29 cellular contexts compared by ENCODE assay signal in the genomic region with DNA sequence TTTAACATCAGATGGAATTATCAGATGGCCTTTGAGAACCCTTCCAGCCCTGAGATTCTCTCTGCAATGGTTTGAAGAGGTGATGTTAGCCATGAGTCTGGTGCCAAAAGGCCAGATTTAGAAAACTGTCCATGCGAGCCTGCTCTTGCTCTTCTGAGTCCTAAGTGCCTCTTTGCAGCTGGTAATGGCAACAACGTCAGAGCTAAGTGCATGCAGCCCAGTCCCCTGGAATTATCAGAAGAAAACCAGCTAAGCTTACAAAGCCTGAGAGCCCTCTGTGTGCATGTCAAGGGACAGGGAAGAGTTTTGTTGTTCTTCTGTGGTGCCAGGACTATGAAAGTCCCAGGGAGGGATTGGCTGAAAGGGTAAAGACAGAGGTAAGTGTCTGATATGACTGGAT.
"Had no signal": no experiment of that assay in that cellular context is flagged by ENCODE, and none has a peak within 500 bp of the region (broad histone marks: within the 10 kb centered on the region; RNA-seq: fewer than 3 reads in every experiment).

No MANE protein-coding gene starts in this region.

- DNase-seq: activated B cell treated with CpG ODN at 0.5 μM for 24 hours; activated CD4-positive, alpha-beta memory T cell treated with anti-CD3 and anti-CD28 coated beads for 36 hours; activated CD4-positive, alpha-beta T cell treated with anti-CD3 and anti-CD28 coated beads, Interleukin-2, amount 10 ng/mL, durations not matched to agents 24 days and 14 days; activated CD8-positive, alpha-beta memory T cell treated with anti-CD3 and anti-CD28 coated beads, Interleukin-2, amount 10 ng/mL, durations not matched to agents 7 days and 5 days; activated CD8-positive, alpha-beta memory T cell treated with anti-CD3 and anti-CD28 coated beads, Interleukin-2, amount 50 U/mL, for 4 hours; activated CD8-positive, alpha-beta T cell treated with anti-CD3 and anti-CD28 coated beads, Interleukin-2, amount 10 ng/mL, durations not matched to agents 7 days and 5 days; activated effector memory CD4-positive, alpha-beta T cell treated with anti-CD3 and anti-CD28 coated beads, Interleukin-2, amount 50 U/mL, for 16 hours; activated naive CD4-positive, alpha-beta T cell; activated naive CD4-positive, alpha-beta T cell treated with anti-CD3 and anti-CD28 coated beads, Interleukin-2, amount 10 ng/mL, durations not matched to agents 7 days and 5 days; activated naive CD8-positive, alpha-beta T cell treated with anti-CD3 and anti-CD28 coated beads, Interleukin-2, amount 10 ng/mL, durations not matched to agents 7 days and 5 days; activated T-cell treated with anti-CD3 and anti-CD28 coated beads, Interleukin-2, amount 50 U/mL, for 1 hour; activated T-cell treated with anti-CD3 and anti-CD28 coated beads, Interleukin-2, amount 50 U/mL, for 48 hours; dorsolateral prefrontal cortex; effector memory CD4-positive, alpha-beta T cell; endodermal cell; foreskin keratinocyte; gastrocnemius medialis; glutamatergic neuron; heart left ventricle; T-helper 1 cell; T-helper 17 cell; T1000; WERI-Rb-1 had no signal

- H3K27ac ChIP-seq: ascending aorta, breast epithelium, coronary artery, dorsolateral prefrontal cortex, foreskin keratinocyte, gastrocnemius medialis, heart left ventricle, WERI-Rb-1 had no signal

- H3K4me1 ChIP-seq: ascending aorta, breast epithelium, foreskin keratinocyte, gastrocnemius medialis, heart left ventricle had no signal

- H3K4me3 ChIP-seq: ascending aorta, breast epithelium, coronary artery, dorsolateral prefrontal cortex, gastrocnemius medialis, heart left ventricle had no signal

- H3K27me3 ChIP-seq: ascending aorta, breast epithelium, foreskin keratinocyte, gastrocnemius medialis, heart left ventricle had no signal

- H3K36me3 ChIP-seq: ascending aorta, breast epithelium, gastrocnemius medialis, heart left ventricle, WERI-Rb-1 had no signal

- ATAC-seq: activated CD4-positive, CD25-positive, alpha-beta regulatory T cell treated with anti-CD3 and anti-CD28 coated beads, Interleukin-2, amount 50 U/mL, for 24 hours; activated CD8-positive, alpha-beta memory T cell treated with anti-CD3 and anti-CD28 coated beads, Interleukin-2, amount 10 ng/mL, durations not matched to agents 7 days and 5 days; activated CD8-positive, alpha-beta T cell treated with anti-CD3 and anti-CD28 coated beads, Interleukin-2, amount 10 ng/mL, durations not matched to agents 7 days and 5 days; activated naive CD4-positive, alpha-beta T cell treated with anti-CD3 and anti-CD28 coated beads, Interleukin-2, amount 50 U/mL, for 72 hours; esophagus mucosa; foreskin keratinocyte; gastrocnemius medialis; T-helper 17 cell had no signal

- H3K9me3 ChIP-seq: ascending aorta, breast epithelium, gastrocnemius medialis, heart left ventricle had no signal
